1 cellular context compared by ENCODE assay signal in the genomic region with DNA sequence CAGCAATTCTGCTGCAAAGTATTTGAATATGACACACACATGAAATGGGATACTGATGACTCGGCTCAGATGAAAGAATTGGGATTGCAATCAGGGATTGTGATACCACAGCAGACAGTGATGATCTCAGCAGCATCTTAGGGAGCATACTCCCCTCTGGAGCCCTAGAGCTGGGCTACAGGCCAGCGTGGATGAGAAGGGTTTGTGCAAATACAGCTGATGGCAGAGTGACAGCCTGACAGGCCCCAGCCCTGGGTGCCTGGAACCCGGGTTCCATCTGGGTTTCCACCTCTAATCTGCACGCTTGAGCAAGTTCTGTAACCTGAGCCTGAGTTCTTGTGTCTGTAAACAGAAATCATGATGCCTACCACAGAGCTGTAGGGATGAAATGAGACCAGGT.
TF ChIP-seq lines count a peak whose summit lies in the region.

No MANE protein-coding gene starts in this region.

TF ChIP-seq in IMR-90, 13 proteins besides CTCF, POLR2A, EP300 and RAD21 (continued from another document):
- TF ChIP-seq MAZ (IDR thresholded peaks at IDR 0.05; ENCODE audit: borderline replicate concordance, low read depth, low read length) (no peak), NFE2L2 (IDR thresholded peaks at IDR 0.05; ENCODE audit: low read depth, low read length) (0 out of 2 replicates have a peak, but pooled peaks have one; percentile 4), BHLHE40 (IDR thresholded peaks at IDR 0.05; ENCODE audit: low read depth, low read length) (no peak), RFX5 (IDR thresholded peaks at IDR 0.05; ENCODE audit: low read depth, low read length) (no peak)
- TF ChIP-seq, protein P1, sequence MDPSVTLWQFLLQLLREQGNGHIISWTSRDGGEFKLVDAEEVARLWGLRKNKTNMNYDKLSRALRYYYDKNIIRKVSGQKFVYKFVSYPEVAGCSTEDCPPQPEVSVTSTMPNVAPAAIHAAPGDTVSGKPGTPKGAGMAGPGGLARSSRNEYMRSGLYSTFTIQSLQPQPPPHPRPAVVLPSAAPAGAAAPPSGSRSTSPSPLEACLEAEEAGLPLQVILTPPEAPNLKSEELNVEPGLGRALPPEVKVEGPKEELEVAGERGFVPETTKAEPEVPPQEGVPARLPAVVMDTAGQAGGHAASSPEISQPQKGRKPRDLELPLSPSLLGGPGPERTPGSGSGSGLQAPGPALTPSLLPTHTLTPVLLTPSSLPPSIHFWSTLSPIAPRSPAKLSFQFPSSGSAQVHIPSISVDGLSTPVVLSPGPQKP (IDR thresholded peaks at IDR 0.05; ENCODE audit: borderline replicate concordance, low read depth, low read length), result no peak
